ENCODE assay signal across 8 cellular contexts in genomic region chr2:158745067-158745865, GRCh38. TPM values are rescaled to one million over a fixed set of nuclear protein-coding genes. Genes with fewer than 3 reads are reported as not detected.
A peak's percentile ranks its signal among the peaks of the same experiment; 100 is the strongest.
DNase-seq lines count a peak whose midpoint lies in the region; ATAC-seq and TF ChIP-seq lines count a peak whose summit lies in the region.

No MANE protein-coding gene starts in this region.

- H3K36me3 ChIP-seq in adipocyte (ENCODE audit: control insufficient read depth, insufficient read depth, low read length, severe bottlenecking), result no peaks in the 10 kb centered on the region

- no peaks in the 10 kb centered on the region for H3K9me3 ChIP-seq in adipocyte (ENCODE audit: control insufficient read depth, low read length)
- H3K9me3 ChIP-seq in right cardiac atrium (ENCODE audit: control insufficient read depth, low read length), result no peaks in the 10 kb centered on the region

- WGBS in right cardiac atrium, result 35% methylated on average over 16 of the region's 16 CpGs

- H3K9ac ChIP-seq in adipocyte (ENCODE audit: low read length), result no peak overlapping the region

- H3K27me3 ChIP-seq in adipocyte (replicated peaks; ENCODE audit: control insufficient read depth, insufficient read depth, low read length) (peaks cover 17% of the 10 kb centered on the region), right cardiac atrium (ENCODE audit: control insufficient read depth, insufficient read depth) (no peaks in the 10 kb centered on the region)

- peak; percentile 47 for DNase-seq in GM10248 (ENCODE audit: extremely low spot score)
- DNase-seq in NCI-H69 (lab: John Stamatoyannopoulos, UW), result peak; percentile 80
- peak; percentile 77 for DNase-seq in adipocyte (ENCODE audit: low read depth)
- DNase-seq in right cardiac atrium, result peak; percentile 35 to 72 (median 71)
- DNase-seq in pulmonary artery endothelial cell (ENCODE audit: low read depth, low spot score), result peak; percentile 32

- H3K4me3 ChIP-seq in adipocyte (ENCODE audit: low read length) (no peak overlapping the region), right cardiac atrium (ENCODE audit: low read length) (no peak overlapping the region)

- H3K27ac ChIP-seq in 22Rv1 (no peak overlapping the region), right cardiac atrium (ENCODE audit: low read length) (no peak overlapping the region)

- CTCF ChIA-PET in GM10248 (lab: Yijun Ruan, JAX), result interaction anchor here (0.8 to 8.6 kb wide), 28 partner anchors 8 to 1438 kb away, joined by 3 to 82 read pairs (median 4); partner anchors contain the start of genes CCDC148 and PKP4

- intact Hi-C loops in right cardiac atrium (cut with DNase I), result loop anchor here (5.0 to 10.0 kb wide), 4 partner anchors 270 to 560 kb away; partner anchors contain the start of genes CCDC148 (in 2 of the 4) and PKP4 (in 2 of the 4)

- H3K4me1 ChIP-seq in adipocyte (ENCODE audit: control insufficient read depth, insufficient read depth, low read length) (peaks cover 17% of the 10 kb centered on the region), right cardiac atrium (ENCODE audit: control insufficient read depth, insufficient read depth, low read length) (peaks cover 19% of the 10 kb centered on the region)

- POLR2A ChIA-PET in GM10248 (lab: Yijun Ruan, JAX), result no interaction called here

- TF ChIP-seq CTCF in 22Rv1 (IDR thresholded peaks at IDR 0.05) (peak; percentile 49), GM10248 (IDR thresholded peaks at IDR 0.05; ENCODE audit: control extremely low read depth, extremely low read depth, low read depth, missing control alignments) (peak; percentile 57)

- ATAC-seq in HG03196 (IDR thresholded peaks at IDR 0.05; ENCODE audit: unreplicated experiment), result peak; percentile 52
- ATAC-seq in right cardiac atrium, result peak; percentile 51 to 76
- ATAC-seq in GM18520 (IDR thresholded peaks at IDR 0.05; ENCODE audit: unreplicated experiment), result no peak

RNA-seq across cellular contexts. Expression of gene DAPL1, which starts 49.9 kb away (rescaled TPM):
- not detected for total RNA-seq in right cardiac atrium
- not detected for polyA plus RNA-seq in right cardiac atrium
- total RNA-seq in pulmonary artery endothelial cell, result not detected in 2 replicates
